ENCODE assay signal across 10 cellular contexts in the genomic region with DNA sequence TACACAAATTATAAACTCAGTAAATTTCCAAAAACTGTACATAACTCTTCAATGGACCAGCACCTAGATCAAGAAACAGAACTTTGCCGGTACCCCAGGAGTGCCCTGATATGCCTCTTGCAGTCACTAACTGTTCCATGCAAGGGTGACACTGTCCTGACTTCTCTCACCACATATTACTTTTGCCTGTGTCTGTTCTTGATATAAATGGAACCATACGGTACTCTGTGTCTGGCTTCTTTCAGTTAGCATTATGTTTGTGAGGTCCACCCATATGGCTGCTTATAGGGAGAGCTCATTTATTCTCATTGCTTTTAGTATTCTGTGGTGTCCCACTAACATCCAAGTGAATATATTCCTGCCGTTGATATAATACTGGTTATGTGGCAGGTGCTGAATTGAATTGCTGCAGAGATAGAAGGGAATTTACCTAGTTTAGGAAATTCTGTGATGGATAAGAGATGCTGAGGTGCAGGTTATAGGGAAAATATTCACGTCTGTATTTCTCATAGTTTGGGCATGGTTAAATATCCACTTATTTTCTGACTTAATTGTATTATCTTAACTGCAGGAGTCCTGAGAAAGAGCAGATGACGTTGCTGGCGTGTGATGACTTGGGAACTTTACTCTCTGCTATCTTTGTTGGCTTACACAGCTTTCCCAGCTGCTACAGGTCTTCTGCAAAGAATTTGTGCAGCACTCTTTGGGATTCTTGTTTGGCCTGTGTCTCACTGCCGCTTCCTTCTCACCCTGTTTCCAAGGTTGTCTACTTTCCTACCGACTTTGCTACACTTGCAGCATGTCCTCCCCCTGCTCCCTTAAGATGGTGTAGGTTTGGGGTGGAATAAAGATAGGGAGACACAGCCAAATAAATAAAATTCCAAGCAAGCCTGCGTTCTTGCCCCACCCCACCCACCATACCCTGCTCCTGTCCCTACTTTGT.
DNase-seq lines count a peak whose midpoint lies in the region; ATAC-seq and TF ChIP-seq lines count a peak whose summit lies in the region.
"Had no signal": no experiment of that assay in that cellular context is flagged by ENCODE, and none has a peak within 500 bp of the region (broad histone marks: within the 10 kb centered on the region; RNA-seq: fewer than 3 reads in every experiment).

No MANE protein-coding gene starts in this region.

- in situ Hi-C loops in G401 (cut with HindIII; ENCODE audit: low sequenced_read_pairs), result no loop called here

- H3K9me3 Mint-ChIP-seq in endothelial cell (ENCODE audit: unreplicated experiment) (no peaks in the 10 kb centered on the region), neural progenitor cell (no peaks in the 10 kb centered on the region)

- H3K4me1 ChIP-seq in neural progenitor cell, result peaks cover 42% of the 10 kb centered on the region

- H3K4me3 Mint-ChIP-seq in endothelial cell (ENCODE audit: unreplicated experiment) (peak overlapping the region; percentile 37), neural progenitor cell (peak overlapping the region; percentile 30)

- peak overlapping the region; percentile 46 for H3K4me2 ChIP-seq in neural progenitor cell

- peaks cover 100% of the 10 kb centered on the region for H3K79me2 ChIP-seq in neural progenitor cell (ENCODE audit: low read depth)

- TF ChIP-seq CTCF in endothelial cell (IDR thresholded peaks at IDR 0.05; ENCODE audit: unreplicated experiment), result no peak
- TF ChIP-seq CTCF in neural progenitor cell (IDR thresholded peaks at IDR 0.05), result no peak
- TF ChIP-seq CTCF in WERI-Rb-1 (IDR thresholded peaks at IDR 0.05; ENCODE audit: low read depth, low read length), result no peak

- H3K27me3 ChIP-seq in neural progenitor cell, result no peaks in the 10 kb centered on the region
- H3K27me3 ChIP-seq in WERI-Rb-1 (ENCODE audit: insufficient read depth, low read depth, severe bottlenecking), result no peaks in the 10 kb centered on the region

- H3K4me1 Mint-ChIP-seq in endothelial cell (ENCODE audit: unreplicated experiment) (peaks cover 66% of the 10 kb centered on the region), neural progenitor cell (peaks cover 68% of the 10 kb centered on the region)

- DNase-seq in EH (ENCODE audit: low read depth) (peak; percentile 76), RPMI7951 (ENCODE audit: low read depth) (peak; percentile 61), endothelial cell (ENCODE audit: low spot score) (no peak), neural progenitor cell (ENCODE audit: low spot score) (no peak), G401 (ENCODE audit: low spot score) (no peak), HuH-7 (ENCODE audit: low spot score) (no peak), WERI-Rb-1 (no peak)
- DNase-seq: activated CD4-positive, alpha-beta T cell treated with anti-CD3 and anti-CD28 coated beads, Interleukin-2, amount 50 U/mL, for 48 hours; NCI-H2081 had no signal

- peaks cover 5% of the 10 kb centered on the region for H3F3A ChIP-seq in neural progenitor cell (ENCODE audit: low read depth)

- no peak for ATAC-seq in GM21737 (IDR thresholded peaks at IDR 0.05; ENCODE audit: unreplicated experiment)

- H3K9ac ChIP-seq in neural progenitor cell, result no peak overlapping the region

- H3K27me3 Mint-ChIP-seq in endothelial cell (ENCODE audit: unreplicated experiment), result peaks cover 22% of the 10 kb centered on the region
- peaks cover 4% of the 10 kb centered on the region for H3K27me3 Mint-ChIP-seq in neural progenitor cell (ENCODE audit: insufficient read depth, low read depth)

- H3K27ac Mint-ChIP-seq in endothelial cell (ENCODE audit: unreplicated experiment) (peak overlapping the region; percentile 87), neural progenitor cell (peak overlapping the region; percentile 70)

- H3K27ac ChIP-seq in neural progenitor cell, result no peak overlapping the region
- H3K27ac ChIP-seq in WERI-Rb-1, result no peak overlapping the region

- H3K36me3 Mint-ChIP-seq in endothelial cell (ENCODE audit: low read depth, unreplicated experiment) (peaks cover 15% of the 10 kb centered on the region), neural progenitor cell (peaks cover 5% of the 10 kb centered on the region)

- H3K9me3 ChIP-seq in neural progenitor cell (ENCODE audit: low read depth) (no peaks in the 10 kb centered on the region), WERI-Rb-1 (ENCODE audit: severe bottlenecking) (no peaks in the 10 kb centered on the region)

- no peaks in the 10 kb centered on the region for H3K36me3 ChIP-seq in neural progenitor cell
- no peaks in the 10 kb centered on the region for H3K36me3 ChIP-seq in WERI-Rb-1

- H3K4me3 ChIP-seq in neural progenitor cell (no peak overlapping the region), WERI-Rb-1 (ENCODE audit: low read depth, low read length) (no peak overlapping the region)

- H2AFZ ChIP-seq in neural progenitor cell (replicated peaks), result no peak overlapping the region

- peaks cover 76% of the 10 kb centered on the region for H4K20me1 ChIP-seq in neural progenitor cell (ENCODE audit: low read depth)

Comparison
In these comparisons a context has a peak if more than half of its experiments do, and no peak if none do; other contexts are left out.
1. DNase-seq: peak in EH (single experiment) and RPMI7951 (single experiment); none in endothelial cell (single experiment), neural progenitor cell (single experiment), G401 (single experiment), HuH-7 (single experiment) and WERI-Rb-1 (single experiment).